18 cellular contexts compared by ENCODE assay signal in genomic region chr3:123627673-123628670, GRCh38. TPM values are rescaled to one million over a fixed set of nuclear protein-coding genes. Genes with fewer than 3 reads are reported as not detected.
DNase-seq lines count a peak whose midpoint lies in the region; ATAC-seq and TF ChIP-seq lines count a peak whose summit lies in the region.
"Had no signal": no experiment of that assay in that cellular context is flagged by ENCODE, and none has a peak within 500 bp of the region (broad histone marks: within the 10 kb centered on the region; RNA-seq: fewer than 3 reads in every experiment).

No MANE protein-coding gene starts in this region.

- TF ChIP-seq CTCF in left ventricle myocardium inferior (IDR thresholded peaks at IDR 0.05; ENCODE audit: borderline replicate concordance) (no peak), sigmoid colon (IDR thresholded peaks at IDR 0.05) (no peak)

- no peak overlapping the region for H3K27ac ChIP-seq in left ventricle myocardium inferior (replicated peaks)
- H3K27ac ChIP-seq in sigmoid colon: peak overlapping the region; percentile 87 to 98 (median 92)
- H3K27ac ChIP-seq: epithelial cell of prostate, suprapubic skin had no signal

- no peak overlapping the region for H3K4me3 ChIP-seq in left ventricle myocardium inferior
- no peak overlapping the region for H3K4me3 ChIP-seq in sigmoid colon
- H3K4me3 ChIP-seq: suprapubic skin had no signal

- 72 to 86% methylated on average over 6 of the region's 6 CpGs for WGBS in sigmoid colon, 2 donors

- H3K4me1 ChIP-seq in left ventricle myocardium inferior (peaks cover 11% of the 10 kb centered on the region), sigmoid colon (peaks cover 0 to 76% (median 62%) of the 10 kb centered on the region in 4 donors)

- no peak for ATAC-seq in HG02759 (IDR thresholded peaks at IDR 0.05; ENCODE audit: unreplicated experiment)
- ATAC-seq: SK-N-SH treated with all-trans-retinoic acid at 6 μM for 48 hours had no signal

- intact Hi-C loops in left ventricle myocardium inferior (cut with micrococcal nuclease): no loop called here
- intact Hi-C loops in sigmoid colon (cut with DNase I): no loop called here

- H3K36me3 ChIP-seq in left ventricle myocardium inferior: peaks cover 5% of the 10 kb centered on the region
- peaks cover 18 to 88% (median 40%) of the 10 kb centered on the region in 4 donors for H3K36me3 ChIP-seq in sigmoid colon

- H3K27me3 ChIP-seq in left ventricle myocardium inferior (ENCODE audit: low read depth) (no peaks in the 10 kb centered on the region), sigmoid colon (no peaks in the 10 kb centered on the region)
- H3K27me3 ChIP-seq: suprapubic skin had no signal

- DNase-seq in HT-29 (ENCODE audit: low spot score) (peak; percentile 63), NCI-H69 (lab: John Stamatoyannopoulos, UW) (peak; percentile 48), left ventricle myocardium inferior (peak; percentile 38), sigmoid colon (peak; percentile 94), NCI-H146 (lab: John Stamatoyannopoulos, UW) (no peak), DMS153 (lab: John Stamatoyannopoulos, UW) (no peak)
- no peak for DNase-seq in activated T-cell treated with anti-CD3 and anti-CD28 coated beads, Interleukin-2, amount 50 U/mL, for 48 hours
- DNase-seq: activated CD4-positive, alpha-beta T cell treated with anti-CD3 and anti-CD28 coated beads for 48 hours; activated naive CD4-positive, alpha-beta T cell treated with anti-CD3 and anti-CD28 coated beads for 36 hours; AML-193; Calu3; cortex of kidney; mesendoderm; stimulated activated CD4-positive, alpha-beta T cell treated with anti-CD3 and anti-CD28 coated beads, Interleukin-2, amount 100 ng/mL, for 48 hours had no signal

- peak in 1 of 4 donors; percentile 15 for TF ChIP-seq EP300 in sigmoid colon (IDR thresholded peaks at IDR 0.05)

- no peak for TF ChIP-seq POLR2A in sigmoid colon (IDR thresholded peaks at IDR 0.05)

- H3K9me3 ChIP-seq in left ventricle myocardium inferior (replicated peaks) (no peaks in the 10 kb centered on the region), sigmoid colon (no peaks in the 10 kb centered on the region)
- H3K9me3 ChIP-seq: suprapubic skin had no signal

RNA-seq across cellular contexts. Expression of gene HACD2, which starts 43.1 kb away (rescaled TPM):
- 18.8 and 20.5 TPM in 2 replicates for total RNA-seq in HT-29 (2014; rRNA removed; shearing (Covaris generic))
- total RNA-seq in left ventricle myocardium inferior (8.1 TPM), sigmoid colon (10 to 100 TPM; 15.3 to 26.4 (median 19.2) TPM)
- polyA plus RNA-seq in sigmoid colon: 10 to 100 TPM in 1 of 3 donors, 1 to 10 TPM in 2; 6.6 to 24.9 (median 7.6) TPM

Comparison
In these comparisons a context has a peak if more than half of its experiments do, and no peak if none do; other contexts are left out.
1. DNase-seq: peak in HT-29 (single experiment), NCI-H69 (single experiment), left ventricle myocardium inferior (single experiment) and sigmoid colon (single experiment); none in activated T-cell treated with anti-CD3 and anti-CD28 coated beads, Interleukin-2, amount 50 U/mL, for 48 hours (0 of 2), NCI-H146 (single experiment) and DMS153 (single experiment).